Comparison of ENCODE assay signal across 15 cellular contexts in genomic region chr11:10504490-10504889, GRCh38. TPM values are rescaled to one million over a fixed set of nuclear protein-coding genes. Genes with fewer than 3 reads are reported as not detected.
A peak's percentile ranks its signal among the peaks of the same experiment; 100 is the strongest.
DNase-seq lines count a peak whose midpoint lies in the region; ATAC-seq and TF ChIP-seq lines count a peak whose summit lies in the region.
"Had no signal": no experiment of that assay in that cellular context is flagged by ENCODE, and none has a peak within 500 bp of the region (broad histone marks: within the 10 kb centered on the region; RNA-seq: fewer than 3 reads in every experiment).

No MANE protein-coding gene starts in this region.

- H3K4me1 ChIP-seq in esophagus muscularis mucosa = no peaks in the 10 kb centered on the region
- H3K4me1 ChIP-seq: HAP-1 had no signal

- no peak overlapping the region for H3K4me3 Mint-ChIP-seq in activated T-cell treated with anti-CD3 and anti-CD28 coated beads, Interleukin-2, amount 50 U/mL, for 24 hours
- no peak overlapping the region for H3K4me3 Mint-ChIP-seq in activated T-cell treated with anti-CD3 and anti-CD28 coated beads, Interleukin-2, amount 50 U/mL, for 4 hours

- intact Hi-C loops in esophagus muscularis mucosa (cut with DNase I) (no loop called here), posterior vena cava (cut with DNase I) (no loop called here)

- peak; percentile 18 for DNase-seq in activated T-cell treated with anti-CD3 and anti-CD28 coated beads, Interleukin-2, amount 50 U/mL, for 24 hours
- no peak for DNase-seq in activated T-cell treated with anti-CD3 and anti-CD28 coated beads, Interleukin-2, amount 50 U/mL, for 4 hours
- DNase-seq in esophagus muscularis mucosa (ENCODE audit: extremely low spot score) (peak; percentile 39), posterior vena cava (ENCODE audit: low spot score) (peak; percentile 69), HuH-7 (ENCODE audit: low spot score) (no peak)
- DNase-seq: 8988T, C1 segment of cervical spinal cord, NCI-H1105, NCI-H1930, NCI-H524 treated with DMSO at 0.1 percent for 48 hours had no signal

- no peak for ATAC-seq in activated T-cell treated with anti-CD3 and anti-CD28 coated beads, Interleukin-2, amount 50 U/mL, for 4 hours
- no peak for ATAC-seq in GM18498 (IDR thresholded peaks at IDR 0.05; ENCODE audit: unreplicated experiment)
- no peak for ATAC-seq in GM19023 (IDR thresholded peaks at IDR 0.05; ENCODE audit: unreplicated experiment)
- no peak for ATAC-seq in HG03439 (IDR thresholded peaks at IDR 0.05; ENCODE audit: unreplicated experiment)

- H3K27me3 ChIP-seq in esophagus muscularis mucosa = no peaks in the 10 kb centered on the region

- no peak for TF ChIP-seq EP300 in esophagus muscularis mucosa (IDR thresholded peaks at IDR 0.05)

- H3K4me3 ChIP-seq in esophagus muscularis mucosa = no peak overlapping the region
- H3K4me3 ChIP-seq: HAP-1 had no signal

- H3K9me3 Mint-ChIP-seq in activated T-cell treated with anti-CD3 and anti-CD28 coated beads, Interleukin-2, amount 50 U/mL, for 24 hours = no peaks in the 10 kb centered on the region
- no peaks in the 10 kb centered on the region for H3K9me3 Mint-ChIP-seq in activated T-cell treated with anti-CD3 and anti-CD28 coated beads, Interleukin-2, amount 50 U/mL, for 4 hours

- peaks cover 65% of the 10 kb centered on the region for H3K36me3 Mint-ChIP-seq in activated T-cell treated with anti-CD3 and anti-CD28 coated beads, Interleukin-2, amount 50 U/mL, for 24 hours (ENCODE audit: low read depth)
- H3K36me3 Mint-ChIP-seq in activated T-cell treated with anti-CD3 and anti-CD28 coated beads, Interleukin-2, amount 50 U/mL, for 4 hours (ENCODE audit: insufficient read depth) = peaks cover 22% of the 10 kb centered on the region

- no peak for TF ChIP-seq POLR2A in esophagus muscularis mucosa (IDR thresholded peaks at IDR 0.05; ENCODE audit: low read depth)

- no peak for TF ChIP-seq CTCF in esophagus muscularis mucosa (IDR thresholded peaks at IDR 0.05)

- 93% methylated on average over 10 of the region's 11 CpGs for WGBS in esophagus muscularis mucosa

- no peak overlapping the region for H3K27ac Mint-ChIP-seq in activated T-cell treated with anti-CD3 and anti-CD28 coated beads, Interleukin-2, amount 50 U/mL, for 24 hours

- H3K4me1 Mint-ChIP-seq in activated T-cell treated with anti-CD3 and anti-CD28 coated beads, Interleukin-2, amount 50 U/mL, for 24 hours (ENCODE audit: low read depth) = no peaks in the 10 kb centered on the region
- peaks cover 4% of the 10 kb centered on the region for H3K4me1 Mint-ChIP-seq in activated T-cell treated with anti-CD3 and anti-CD28 coated beads, Interleukin-2, amount 50 U/mL, for 4 hours (ENCODE audit: low read depth)

- peaks cover 0 to 36% (median 16%) of the 10 kb centered on the region in 4 donors for H3K36me3 ChIP-seq in esophagus muscularis mucosa
- H3K36me3 ChIP-seq: HAP-1 had no signal

- H3K9me3 ChIP-seq in esophagus muscularis mucosa = no peaks in the 10 kb centered on the region
- H3K9me3 ChIP-seq: HAP-1 had no signal

- no peak overlapping the region for H3K27ac ChIP-seq in esophagus muscularis mucosa (replicated peaks in 1 of 4)
- H3K27ac ChIP-seq: HL-60 had no signal

- no peaks in the 10 kb centered on the region for H3K27me3 Mint-ChIP-seq in activated T-cell treated with anti-CD3 and anti-CD28 coated beads, Interleukin-2, amount 50 U/mL, for 24 hours
- no peaks in the 10 kb centered on the region for H3K27me3 Mint-ChIP-seq in activated T-cell treated with anti-CD3 and anti-CD28 coated beads, Interleukin-2, amount 50 U/mL, for 4 hours (ENCODE audit: low read depth)

RNA-seq across cellular contexts. Expression of gene RNF141, which starts 36.5 kb away (rescaled TPM):
- 10 to 100 TPM; 16.3 to 20.7 (median 18.4) TPM for total RNA-seq in activated T-cell treated with anti-CD3 and anti-CD28 coated beads, Interleukin-2, amount 50 U/mL, for 4 hours
- 10 to 100 TPM; 24.1 to 39.3 (median 34.9) TPM for total RNA-seq in esophagus muscularis mucosa
- 10 to 100 TPM; 24.7 to 25.3 TPM for total RNA-seq in posterior vena cava

RNA-seq across cellular contexts. Expression of gene AMPD3, which starts 49.4 kb away (rescaled TPM):
- total RNA-seq in activated T-cell treated with anti-CD3 and anti-CD28 coated beads, Interleukin-2, amount 50 U/mL, for 4 hours = 10 to 100 TPM in 1 of 3 donors, 1 to 10 TPM in 2; 7.9 to 11.2 (median 9.0) TPM
- total RNA-seq in esophagus muscularis mucosa (1 to 10 TPM; 3.8 to 7.5 (median 5.1) TPM), posterior vena cava (1 to 10 TPM; 6.5 to 6.9 TPM)

Comparison
In these comparisons a context has a peak if more than half of its experiments do, and no peak if none do; other contexts are left out.
1. DNase-seq: peak in activated T-cell treated with anti-CD3 and anti-CD28 coated beads, Interleukin-2, amount 50 U/mL, for 24 hours (single experiment), esophagus muscularis mucosa (single experiment) and posterior vena cava (single experiment); none in activated T-cell treated with anti-CD3 and anti-CD28 coated beads, Interleukin-2, amount 50 U/mL, for 4 hours (single experiment) and HuH-7 (single experiment).